In genomic region chr19:778910-779653, GRCh38 we compare ENCODE assay signal across 10 cellular contexts. TPM values are rescaled to one million over a fixed set of nuclear protein-coding genes. Genes with fewer than 3 reads are reported as not detected.
DNase-seq lines count a peak whose midpoint lies in the region; ATAC-seq, FAIRE-seq and TF ChIP-seq lines count a peak whose summit lies in the region.
"Had no signal": no experiment of that assay in that cellular context is flagged by ENCODE, and none has a peak within 500 bp of the region (broad histone marks: within the 10 kb centered on the region; RNA-seq: fewer than 3 reads in every experiment).

No MANE protein-coding gene starts in this region.

- peak overlapping the region; percentile 76 for H2AFZ ChIP-seq in fibroblast of lung (ENCODE audit: low read length)

- H3K27ac ChIP-seq in fibroblast of lung (ENCODE audit: insufficient read depth, low read length), result peak overlapping the region; percentile 82
- H3K27ac ChIP-seq in CD8-positive, alpha-beta T cell (ENCODE audit: low read depth, low read length), result no peak overlapping the region

- CTCF ChIA-PET in Caco-2 (lab: Charles Lee), result interaction anchor here (0.6 kb wide), 2 partner anchors 8 to 9 kb away, joined by 3 to 5 read pairs; no protein-coding TSS in a partner anchor
- CTCF ChIA-PET in CD8-positive, alpha-beta T cell (lab: Charles Lee), result no interaction called here

- POLR2A ChIA-PET in Caco-2 (lab: Charles Lee), result interaction anchor here (0.6 to 1.0 kb wide), 2 partner anchors 26 to 205 kb away, joined by 4 read pairs; partner anchors contain the start of gene WDR18
- POLR2A ChIA-PET in CD8-positive, alpha-beta T cell (lab: Charles Lee), result no interaction called here
- POLR2A ChIA-PET in naive thymus-derived CD8-positive, alpha-beta T cell (lab: Charles Lee), result no interaction called here

- H3K9me3 ChIP-seq in Caco-2, result no peaks in the 10 kb centered on the region
- no peaks in the 10 kb centered on the region for H3K9me3 ChIP-seq in fibroblast of lung (ENCODE audit: control insufficient read depth, insufficient read depth, low read depth, low read length)
- H3K9me3 ChIP-seq in CD8-positive, alpha-beta T cell (ENCODE audit: low read length), result no peaks in the 10 kb centered on the region

- peak; percentile 60 for FAIRE-seq in RCC 7860 (lab: Jason Lieb, UNC)

- H3K36me3 ChIP-seq in Caco-2 (ENCODE audit: control insufficient read depth, insufficient read depth, low read length) (no peaks in the 10 kb centered on the region), fibroblast of lung (ENCODE audit: control insufficient read depth, insufficient read depth, low read length) (no peaks in the 10 kb centered on the region)
- H3K36me3 ChIP-seq in CD8-positive, alpha-beta T cell (ENCODE audit: insufficient read depth, low read length), result no peaks in the 10 kb centered on the region

- H3K4me1 Mint-ChIP-seq in Caco-2 (ENCODE audit: low read depth, unreplicated experiment) (peaks cover 6% of the 10 kb centered on the region), osteocyte (ENCODE audit: unreplicated experiment) (peaks cover 52% of the 10 kb centered on the region)
- no peaks in the 10 kb centered on the region for H3K4me1 Mint-ChIP-seq in CD8-positive, alpha-beta T cell (ENCODE audit: low read depth)
- no peaks in the 10 kb centered on the region for H3K4me1 Mint-ChIP-seq in naive thymus-derived CD8-positive, alpha-beta T cell

- intact Hi-C loops in Caco-2 (cut with micrococcal nuclease; ENCODE audit: unreplicated experiment), result loop anchor here (10.0 kb wide), 1 partner anchor 86 kb away; no protein-coding TSS in a partner anchor
- intact Hi-C loops in CD8-positive, alpha-beta T cell (cut with DNase I, micrococcal nuclease), result no loop called here

- peaks cover 35% of the 10 kb centered on the region for H3K36me3 Mint-ChIP-seq in Caco-2 (ENCODE audit: insufficient read depth, unreplicated experiment)
- H3K36me3 Mint-ChIP-seq in osteocyte (ENCODE audit: unreplicated experiment), result no peaks in the 10 kb centered on the region
- no peaks in the 10 kb centered on the region for H3K36me3 Mint-ChIP-seq in CD8-positive, alpha-beta T cell
- H3K36me3 Mint-ChIP-seq in naive thymus-derived CD8-positive, alpha-beta T cell, result no peaks in the 10 kb centered on the region

- no peaks in the 10 kb centered on the region for H3K79me2 ChIP-seq in fibroblast of lung (ENCODE audit: control insufficient read depth, insufficient read depth, low read length)

- H3K4me3 Mint-ChIP-seq in Caco-2 (ENCODE audit: unreplicated experiment) (peak overlapping the region; percentile 59), osteocyte (ENCODE audit: unreplicated experiment) (peak overlapping the region; percentile 59)
- no peak overlapping the region for H3K4me3 Mint-ChIP-seq in CD8-positive, alpha-beta T cell
- no peak overlapping the region for H3K4me3 Mint-ChIP-seq in naive thymus-derived CD8-positive, alpha-beta T cell

- H3K27ac Mint-ChIP-seq in Caco-2 (ENCODE audit: unreplicated experiment), result peak overlapping the region; percentile 81
- H3K27ac Mint-ChIP-seq in osteocyte (ENCODE audit: unreplicated experiment), result peak overlapping the region; percentile 98
- H3K27ac Mint-ChIP-seq in CD8-positive, alpha-beta T cell, result no peak overlapping the region
- no peak overlapping the region for H3K27ac Mint-ChIP-seq in naive thymus-derived CD8-positive, alpha-beta T cell

- peak overlapping the region; percentile 8 for H3K4me2 ChIP-seq in fibroblast of lung (ENCODE audit: extremely low read depth, insufficient read depth, low read length)

- TF ChIP-seq CTCF in Caco-2 (IDR thresholded peaks at IDR 0.05; ENCODE audit: insufficient read depth in 1 of 2, low read depth in 1 of 2, low read length in 1 of 2, severe bottlenecking in 1 of 2, unreplicated experiment in 1 of 2) (no peak), fibroblast of lung (conservative IDR thresholded peaks at IDR 0.05 in 1 of 2, IDR thresholded peaks at IDR 0.05 in 1 of 2; ENCODE audit: low read depth in 1 of 2, low read length in 2 of 2) (no peak), osteocyte (IDR thresholded peaks at IDR 0.05) (no peak), GM13977 (IDR thresholded peaks at IDR 0.05; ENCODE audit: extremely low read depth, insufficient read depth, missing control alignments) (no peak)
- TF ChIP-seq CTCF in CD8-positive, alpha-beta T cell (IDR thresholded peaks at IDR 0.05), result no peak

- DNase-seq in Caco-2 (peak; percentile 58 to 71), RCC 7860 (ENCODE audit: low spot score) (peak; percentile 86), fibroblast of lung (ENCODE audit: low read depth in 2 of 2) (peak; percentile 90 to 97), osteocyte (ENCODE audit: extremely low spot score, unreplicated experiment) (peak; percentile 91), GM13977 (ENCODE audit: low spot score) (no peak)
- no peak for DNase-seq in CD8-positive, alpha-beta T cell
- DNase-seq in naive thymus-derived CD8-positive, alpha-beta T cell, result no peak
- DNase-seq: DND-41 had no signal

- H3K9me3 Mint-ChIP-seq in Caco-2 (ENCODE audit: unreplicated experiment) (no peaks in the 10 kb centered on the region), osteocyte (ENCODE audit: unreplicated experiment) (no peaks in the 10 kb centered on the region)
- no peaks in the 10 kb centered on the region for H3K9me3 Mint-ChIP-seq in CD8-positive, alpha-beta T cell
- H3K9me3 Mint-ChIP-seq in naive thymus-derived CD8-positive, alpha-beta T cell, result no peaks in the 10 kb centered on the region

- H3K4me1 ChIP-seq in Caco-2 (peaks cover 12% of the 10 kb centered on the region), fibroblast of lung (ENCODE audit: control insufficient read depth, extremely low read depth, insufficient read depth, low read length) (peaks cover 10% of the 10 kb centered on the region)
- no peaks in the 10 kb centered on the region for H3K4me1 ChIP-seq in CD8-positive, alpha-beta T cell (ENCODE audit: insufficient read depth, low read length)

- no peaks in the 10 kb centered on the region for H4K20me1 ChIP-seq in fibroblast of lung (ENCODE audit: control insufficient read depth, extremely low read depth, insufficient read depth, low read length)

- H3K27me3 Mint-ChIP-seq in Caco-2 (ENCODE audit: insufficient read depth, unreplicated experiment) (no peaks in the 10 kb centered on the region), osteocyte (ENCODE audit: unreplicated experiment) (no peaks in the 10 kb centered on the region)
- no peaks in the 10 kb centered on the region for H3K27me3 Mint-ChIP-seq in CD8-positive, alpha-beta T cell (ENCODE audit: low read depth)
- H3K27me3 Mint-ChIP-seq in naive thymus-derived CD8-positive, alpha-beta T cell, result peaks cover 0 to 1% (median 0%) of the 10 kb centered on the region in 5 donors

- ATAC-seq in HG02610 (IDR thresholded peaks at IDR 0.05; ENCODE audit: unreplicated experiment), result no peak
- no peak for ATAC-seq in CD8-positive, alpha-beta T cell
- no peak for ATAC-seq in naive thymus-derived CD8-positive, alpha-beta T cell

- peak overlapping the region; percentile 53 for H3K9ac ChIP-seq in fibroblast of lung (ENCODE audit: insufficient read depth, low read length)

- in situ Hi-C loops in GM13977 (cut with MboI; ENCODE audit: low pct_unique_long_range_greater_than_20kb, low sequenced_read_pairs, unreplicated experiment), result no loop called here

- no peaks in the 10 kb centered on the region for H3K27me3 ChIP-seq in Caco-2 (replicated peaks; ENCODE audit: control insufficient read depth, insufficient read depth, low read length)
- no peaks in the 10 kb centered on the region for H3K27me3 ChIP-seq in fibroblast of lung (ENCODE audit: control insufficient read depth, insufficient read depth, low read length)
- no peaks in the 10 kb centered on the region for H3K27me3 ChIP-seq in CD8-positive, alpha-beta T cell (ENCODE audit: insufficient read depth, low read length)

- H3K4me3 ChIP-seq in Caco-2 (ENCODE audit: low read depth, low read length), result no peak overlapping the region
- H3K4me3 ChIP-seq in fibroblast of lung (replicated peaks in 1 of 4; ENCODE audit: control extremely low read depth in 1 of 4, insufficient read depth in 1 of 4, low read depth in 3 of 4, low read length in 4 of 4), result no peak overlapping the region
- H3K4me3 ChIP-seq in CD8-positive, alpha-beta T cell (ENCODE audit: low read depth, low read length), result no peak overlapping the region

- BruUV-seq in Caco-2 (replicated peaks; lab: Mats Ljungman, UMichigan), result no TSS peak

RNA-seq across cellular contexts. Expression of gene PTBP1, which starts 18.2 kb away (rescaled TPM):
- total RNA-seq in Caco-2 (2022) (510 and 522 TPM in 2 replicates), fibroblast of lung (67.5 and 83.1 TPM in 2 replicates), osteocyte (339 and 370 TPM in 2 replicates)
- polyA plus RNA-seq in fibroblast of lung, result 74.6 and 142 TPM in 2 replicates
- 189 and 269 TPM in 2 replicates for polyA plus RNA-seq in fibroblast of lung (2012)
- polyA minus RNA-seq in fibroblast of lung (ENCODE audit: low replicate concordance), result 309 and 432 TPM in 2 replicates
- 100 to 1,000 TPM; 248 to 266 TPM for total RNA-seq in CD8-positive, alpha-beta T cell
- total RNA-seq in naive thymus-derived CD8-positive, alpha-beta T cell, result 100 to 1,000 TPM; 321 to 323 TPM
- polyA plus RNA-seq in naive thymus-derived CD8-positive, alpha-beta T cell, result 100 to 1,000 TPM; 110 to 190 (median 110) TPM

RNA-seq across cellular contexts. Expression of gene MISP, which starts 28.2 kb away (rescaled TPM):
- 27.8 and 36.4 TPM in 2 replicates for total RNA-seq in Caco-2 (2022)
- total RNA-seq in fibroblast of lung, result under 0.01 TPM in 1 of 2 replicates, not detected in the other
- not detected in 2 replicates for polyA plus RNA-seq in fibroblast of lung
- 0.05 TPM in 1 of 2 replicates, not detected in the other for polyA plus RNA-seq in fibroblast of lung (2012)
- not detected in 2 replicates for polyA minus RNA-seq in fibroblast of lung (ENCODE audit: low replicate concordance)
- 1.1 and 1.3 TPM in 2 replicates for total RNA-seq in osteocyte
- not detected for total RNA-seq in CD8-positive, alpha-beta T cell
- total RNA-seq in naive thymus-derived CD8-positive, alpha-beta T cell, result not detected
- not detected for polyA plus RNA-seq in naive thymus-derived CD8-positive, alpha-beta T cell
- total RNA-seq: T-helper 1 cell treated with Interleukin-12 subunit alpha and Interleukin-12 subunit beta and Interleukin-4 antibody, amounts not matched to agents 30 ng/mL and 1 ng/mL, for 36 hours had no signal

RNA-seq across cellular contexts. Expression of gene PLPPR3, which starts 42.7 kb away (rescaled TPM):
- total RNA-seq in Caco-2 (2022) (5.1 and 7.1 TPM in 2 replicates), fibroblast of lung (1.5 and 2.5 TPM in 2 replicates), osteocyte (18.2 and 19.4 TPM in 2 replicates)
- 0.19 and 0.30 TPM in 2 replicates for polyA plus RNA-seq in fibroblast of lung
- 0.57 and 0.70 TPM in 2 replicates for polyA plus RNA-seq in fibroblast of lung (2012)
- 0.15 and 3.3 TPM in 2 replicates for polyA minus RNA-seq in fibroblast of lung (ENCODE audit: low replicate concordance)
- total RNA-seq in CD8-positive, alpha-beta T cell, result not detected
- not detected for total RNA-seq in naive thymus-derived CD8-positive, alpha-beta T cell
- polyA plus RNA-seq in naive thymus-derived CD8-positive, alpha-beta T cell, result not detected
- total RNA-seq: T-helper 1 cell treated with Interleukin-12 subunit alpha and Interleukin-12 subunit beta and Interleukin-4 antibody, amounts not matched to agents 30 ng/mL and 1 ng/mL, for 36 hours had no signal

RNA-seq across cellular contexts. Expression of gene AZU1, which starts 48.6 kb away (rescaled TPM):
- total RNA-seq in Caco-2 (2022), result not detected in 2 replicates
- total RNA-seq in fibroblast of lung, result 0.17 TPM in 1 of 2 replicates, not detected in the other
- not detected in 2 replicates for polyA plus RNA-seq in fibroblast of lung
- not detected in 2 replicates for polyA plus RNA-seq in fibroblast of lung (2012)
- not detected in 2 replicates for polyA minus RNA-seq in fibroblast of lung (ENCODE audit: low replicate concordance)
- 0.91 and 1.0 TPM in 2 replicates for total RNA-seq in osteocyte
- under 1 TPM; 0.69 to 0.87 TPM for total RNA-seq in CD8-positive, alpha-beta T cell
- under 1 TPM; 0.21 to 0.36 TPM for total RNA-seq in naive thymus-derived CD8-positive, alpha-beta T cell
- polyA plus RNA-seq in naive thymus-derived CD8-positive, alpha-beta T cell, result not detected
- total RNA-seq: T-helper 1 cell treated with Interleukin-12 subunit alpha and Interleukin-12 subunit beta and Interleukin-4 antibody, amounts not matched to agents 30 ng/mL and 1 ng/mL, for 36 hours had no signal

Comparison
In these comparisons a context has a peak if more than half of its experiments do, and no peak if none do; other contexts are left out.
1. DNase-seq: peak in Caco-2 (2 of 2), RCC 7860 (single experiment), fibroblast of lung (2 of 2) and osteocyte (single experiment); none in GM13977 (single experiment), CD8-positive, alpha-beta T cell (0 of 7) and naive thymus-derived CD8-positive, alpha-beta T cell (0 of 10).
2. H3K27ac Mint-ChIP-seq: peak in Caco-2 (single experiment) and osteocyte (single experiment); none in CD8-positive, alpha-beta T cell (single experiment) and naive thymus-derived CD8-positive, alpha-beta T cell (0 of 10).
3. H3K4me3 Mint-ChIP-seq: peak in Caco-2 (single experiment) and osteocyte (single experiment); none in CD8-positive, alpha-beta T cell (single experiment) and naive thymus-derived CD8-positive, alpha-beta T cell (0 of 10).
4. RNA of gene MISP, which starts 28.2 kb away (total RNA-seq): 27.8 to 36.4 TPM in Caco-2; 1.1 to 1.3 TPM in osteocyte, under 0.01 TPM in fibroblast of lung, not detected in CD8-positive, alpha-beta T cell and not detected in naive thymus-derived CD8-positive, alpha-beta T cell; every median in the first group is over 10 times any median in the second.